8 cellular contexts compared by ENCODE assay signal in genomic region chr12:96989916-96990315, GRCh38.
DNase-seq lines count a peak whose midpoint lies in the region; TF ChIP-seq lines count a peak whose summit lies in the region.

No MANE protein-coding gene starts in this region.

- no peak overlapping the region for H3K9ac ChIP-seq in colonic mucosa (ENCODE audit: low read depth in 2 of 2, low read length in 2 of 2)

- peaks cover 5% of the 10 kb centered on the region for H3K4me1 Mint-ChIP-seq in activated T-helper 2 cell treated with anti-CD3 and anti-CD28 coated beads, Interferon-gamma antibody, Interleukin-2, Interleukin-4, amounts not matched to agents 10 μg/mL and 5 μg/mL and 100 μg/mL, durations not matched to agents 14 hours and 24 hours and 36 hours (ENCODE audit: low read depth)

- peaks cover 9% of the 10 kb centered on the region for H3K27me3 ChIP-seq in H7 (ENCODE audit: control insufficient read depth, insufficient read depth, low read length)
- peaks cover 17% of the 10 kb centered on the region for H3K27me3 ChIP-seq in hepatocyte
- peaks cover 7% of the 10 kb centered on the region for H3K27me3 ChIP-seq in colonic mucosa

- H3K36me3 ChIP-seq in H7 (replicated peaks; ENCODE audit: control insufficient read depth, insufficient read depth, low read length) (no peaks in the 10 kb centered on the region), hepatocyte (replicated peaks; ENCODE audit: insufficient read depth, low read depth) (no peaks in the 10 kb centered on the region), colonic mucosa (no peaks in the 10 kb centered on the region)

- H3K4me1 ChIP-seq in hepatocyte (ENCODE audit: insufficient read depth) = no peaks in the 10 kb centered on the region
- no peaks in the 10 kb centered on the region for H3K4me1 ChIP-seq in colonic mucosa

- no peaks in the 10 kb centered on the region for H3K9me3 Mint-ChIP-seq in activated T-helper 2 cell treated with anti-CD3 and anti-CD28 coated beads, Interferon-gamma antibody, Interleukin-2, Interleukin-4, amounts not matched to agents 10 μg/mL and 5 μg/mL and 100 μg/mL, durations not matched to agents 14 hours and 24 hours and 36 hours

- H3K4me2 ChIP-seq in hepatocyte = no peak overlapping the region

- TF ChIP-seq CTCF in hepatocyte (IDR thresholded peaks at IDR 0.05; ENCODE audit: poor library complexity) (peak; percentile 44), colonic mucosa (IDR thresholded peaks at IDR 0.05) (no peak)

- 76% methylated on average over 5 of the region's 5 CpGs for WGBS in hepatocyte (ENCODE audit: low lambda C conversion rate, missing lambda C conversion rate)

- peak; percentile 46 for DNase-seq in D341Med (ENCODE audit: low spot score)
- peak; percentile 40 for DNase-seq in H7
- peak; percentile 64 for DNase-seq in OCI-M1 (lab: John Stamatoyannopoulos, UW)
- DNase-seq in hepatocyte (ENCODE audit: low spot score) = peak; percentile 26
- no peak for DNase-seq in activated gamma-delta T cell treated with Interleukin-2 at 50 U/mL for 16 hours
- no peak for DNase-seq in activated T-helper 2 cell treated with anti-CD3 and anti-CD28 coated beads, Interferon-gamma antibody, Interleukin-2, Interleukin-4, amounts not matched to agents 10 μg/mL and 5 μg/mL and 100 μg/mL, durations not matched to agents 14 hours and 24 hours and 36 hours (ENCODE audit: low spot score)
- no peak for DNase-seq in colonic mucosa
- no peak for DNase-seq in mucosa of gallbladder (ENCODE audit: low spot score)

- no peak overlapping the region for H2AFZ ChIP-seq in hepatocyte

- no peak overlapping the region for H3K4me3 Mint-ChIP-seq in activated T-helper 2 cell treated with anti-CD3 and anti-CD28 coated beads, Interferon-gamma antibody, Interleukin-2, Interleukin-4, amounts not matched to agents 10 μg/mL and 5 μg/mL and 100 μg/mL, durations not matched to agents 14 hours and 24 hours and 36 hours (ENCODE audit: low read depth)

- no peaks in the 10 kb centered on the region for H3K9me2 ChIP-seq in hepatocyte (replicated peaks; ENCODE audit: insufficient read depth)

- H3K4me3 ChIP-seq in H7 (ENCODE audit: insufficient read depth, low read depth, low read length) (no peak overlapping the region), hepatocyte (no peak overlapping the region), colonic mucosa (no peak overlapping the region)

- H3K27ac Mint-ChIP-seq in activated T-helper 2 cell treated with anti-CD3 and anti-CD28 coated beads, Interferon-gamma antibody, Interleukin-2, Interleukin-4, amounts not matched to agents 10 μg/mL and 5 μg/mL and 100 μg/mL, durations not matched to agents 14 hours and 24 hours and 36 hours = no peak overlapping the region

- no peaks in the 10 kb centered on the region for H4K20me1 ChIP-seq in hepatocyte (ENCODE audit: insufficient read depth, poor library complexity, severe bottlenecking)

- intact Hi-C loops in activated T-helper 2 cell treated with anti-CD3 and anti-CD28 coated beads, Interferon-gamma antibody, Interleukin-2, Interleukin-4, amounts not matched to agents 10 μg/mL and 5 μg/mL and 100 μg/mL, durations not matched to agents 14 hours and 24 hours and 36 hours (cut with micrococcal nuclease) = loop anchor here (5.0 to 10.0 kb wide), 3 partner anchors 83 to 1382 kb away; partner anchors contain the start of gene NEDD1
- intact Hi-C loops in colonic mucosa (cut with DNase I) = loop anchor here (5.0 to 10.0 kb wide), 2 partner anchors 315 to 413 kb away; no protein-coding TSS in a partner anchor

- H3K27me3 Mint-ChIP-seq in activated T-helper 2 cell treated with anti-CD3 and anti-CD28 coated beads, Interferon-gamma antibody, Interleukin-2, Interleukin-4, amounts not matched to agents 10 μg/mL and 5 μg/mL and 100 μg/mL, durations not matched to agents 14 hours and 24 hours and 36 hours (ENCODE audit: low read depth) = peaks cover 51% of the 10 kb centered on the region

- H3K9me3 ChIP-seq in hepatocyte (ENCODE audit: low read depth) = no peaks in the 10 kb centered on the region
- no peaks in the 10 kb centered on the region for H3K9me3 ChIP-seq in colonic mucosa

- no peaks in the 10 kb centered on the region for H3K79me2 ChIP-seq in hepatocyte

- H3K27ac ChIP-seq in hepatocyte (no peak overlapping the region), colonic mucosa (no peak overlapping the region)

- no peaks in the 10 kb centered on the region for H3K36me3 Mint-ChIP-seq in activated T-helper 2 cell treated with anti-CD3 and anti-CD28 coated beads, Interferon-gamma antibody, Interleukin-2, Interleukin-4, amounts not matched to agents 10 μg/mL and 5 μg/mL and 100 μg/mL, durations not matched to agents 14 hours and 24 hours and 36 hours (ENCODE audit: low read depth)

Comparison
In these comparisons a context has a peak if more than half of its experiments do, and no peak if none do; other contexts are left out.
1. DNase-seq: peak in D341Med (single experiment), H7 (single experiment), OCI-M1 (single experiment) and hepatocyte (single experiment); none in activated gamma-delta T cell treated with Interleukin-2 at 50 U/mL for 16 hours (single experiment), activated T-helper 2 cell treated with anti-CD3 and anti-CD28 coated beads, Interferon-gamma antibody, Interleukin-2, Interleukin-4, amounts not matched to agents 10 μg/mL and 5 μg/mL and 100 μg/mL, durations not matched to agents 14 hours and 24 hours and 36 hours (single experiment), colonic mucosa (single experiment) and mucosa of gallbladder (single experiment).